Comparison of ENCODE assay signal across 16 cellular contexts in genomic region chr19:3272952-3273351, GRCh38. TPM values are rescaled to one million over a fixed set of nuclear protein-coding genes. Genes with fewer than 3 reads are reported as not detected.
DNase-seq lines count a peak whose midpoint lies in the region; ATAC-seq and TF ChIP-seq lines count a peak whose summit lies in the region.
"Had no signal": no experiment of that assay in that cellular context is flagged by ENCODE, and none has a peak within 500 bp of the region (broad histone marks: within the 10 kb centered on the region; RNA-seq: fewer than 3 reads in every experiment).

No MANE protein-coding gene starts in this region.

- peaks cover 4% of the 10 kb centered on the region; the same call in 1 of the 2 replicates for H4K20me1 ChIP-seq in GM23338 (replicated peaks; ENCODE audit: insufficient read depth)
- H4K20me1 ChIP-seq in neural cell (ENCODE audit: insufficient read depth), result no peaks in the 10 kb centered on the region

- H3K9me3 ChIP-seq in neural cell (ENCODE audit: low read length), result no peaks in the 10 kb centered on the region

- H2AFZ ChIP-seq in GM23338 (no peak overlapping the region), neural cell (ENCODE audit: low read depth, low read length) (no peak overlapping the region)

- TF ChIP-seq CTCF in GM23338 (conservative IDR thresholded peaks at IDR 0.05; ENCODE audit: low read depth in 2 of 2) (no peak), WTC11 (IDR thresholded peaks at IDR 0.05) (no peak), neural cell (IDR thresholded peaks at IDR 0.05; ENCODE audit: poor library complexity, severe bottlenecking) (no peak)

- peaks cover 13% of the 10 kb centered on the region for H3K27me3 ChIP-seq in GM23338 (ENCODE audit: insufficient read depth)
- H3K27me3 ChIP-seq in neural cell (ENCODE audit: insufficient read depth, low read depth, low read length), result no peaks in the 10 kb centered on the region

- no peaks in the 10 kb centered on the region for H3K79me2 ChIP-seq in GM23338 (replicated peaks; ENCODE audit: insufficient read depth)
- H3K79me2 ChIP-seq in neural cell (replicated peaks; ENCODE audit: insufficient read depth, low read length), result peaks cover 50% of the 10 kb centered on the region

- POLR2A ChIA-PET in WTC11 (lab: Charles Lee), result no interaction called here

- H3K4me1 Mint-ChIP-seq in GM23338, result peaks cover 12% of the 10 kb centered on the region
- H3K4me1 Mint-ChIP-seq in WTC11, result peaks cover 16% of the 10 kb centered on the region

- H3K4me3 Mint-ChIP-seq in GM23338, result no peak overlapping the region
- H3K4me3 Mint-ChIP-seq in WTC11, result no peak overlapping the region
- H3K4me3 Mint-ChIP-seq: CD4-positive, CD25-positive, alpha-beta regulatory T cell; CD8-positive, alpha-beta T cell had no signal

- peaks cover 17% of the 10 kb centered on the region for H3K4me1 ChIP-seq in GM23338 (ENCODE audit: insufficient read depth)
- H3K4me1 ChIP-seq: Caco-2 had no signal

- H3K27ac ChIP-seq in GM23338 (ENCODE audit: low read depth) (no peak overlapping the region), neural cell (ENCODE audit: low read length) (peak overlapping the region; percentile 95)
- H3K27ac ChIP-seq: C4-2B had no signal

- H3K4me2 ChIP-seq in GM23338 (no peak overlapping the region), neural cell (ENCODE audit: low read length) (no peak overlapping the region)

- peak overlapping the region; percentile 78 for H3K9ac ChIP-seq in neural cell (ENCODE audit: low read length)

- ATAC-seq in GM23338, result no peak
- ATAC-seq in WTC11, result no peak
- ATAC-seq: CD8-positive, alpha-beta T cell had no signal

- peaks cover 10% of the 10 kb centered on the region for H3K27me3 Mint-ChIP-seq in GM23338 (ENCODE audit: insufficient read depth, low read depth, poor library complexity)
- peaks cover 56% of the 10 kb centered on the region for H3K27me3 Mint-ChIP-seq in WTC11 (ENCODE audit: low read depth)

- H3K9me2 ChIP-seq in GM23338 (ENCODE audit: insufficient read depth) (no peaks in the 10 kb centered on the region), neural cell (ENCODE audit: insufficient read depth, low read length) (no peaks in the 10 kb centered on the region)

- TF ChIP-seq EP300 in neural cell (conservative IDR thresholded peaks at IDR 0.05; ENCODE audit: poor library complexity, severe bottlenecking), result no peak

- no peak for DNase-seq in GM23338 (ENCODE audit: low spot score)
- DNase-seq in WTC11 (ENCODE audit: low spot score), result no peak
- no peak for DNase-seq in midbrain (lab: John Stamatoyannopoulos, UW)
- no peak for DNase-seq in germinal center (ENCODE audit: low spot score)
- no peak for DNase-seq in NCI-H1048 (lab: John Stamatoyannopoulos, UW)
- DNase-seq: Caco-2; CD4-positive, CD25-positive, alpha-beta regulatory T cell; CD8-positive, alpha-beta T cell; DMS153; DND-41; GOT3; H7; HCEC 1CT had no signal

- H3K27ac Mint-ChIP-seq in GM23338, result no peak overlapping the region
- no peak overlapping the region for H3K27ac Mint-ChIP-seq in WTC11
- H3K27ac Mint-ChIP-seq: CD8-positive, alpha-beta T cell had no signal

- H3K9me3 Mint-ChIP-seq in GM23338 (peaks cover 18% of the 10 kb centered on the region; the same call in 2 of the 3 replicates), WTC11 (peaks cover 4% of the 10 kb centered on the region; the same call in 1 of the 2 replicates)
- H3K9me3 Mint-ChIP-seq: CD8-positive, alpha-beta T cell had no signal

- H3K36me3 Mint-ChIP-seq in GM23338 (ENCODE audit: low read depth), result peaks cover 6% of the 10 kb centered on the region; the same call in 2 of the 3 replicates
- no peaks in the 10 kb centered on the region for H3K36me3 Mint-ChIP-seq in WTC11
- H3K36me3 Mint-ChIP-seq: CD4-positive, CD25-positive, alpha-beta regulatory T cell; CD8-positive, alpha-beta T cell had no signal

- H3F3A ChIP-seq in GM23338 (replicated peaks; ENCODE audit: low read depth), result 0 out of 2 replicates have a peak, but pooled peaks cover 5% of the 10 kb centered on the region
- H3F3A ChIP-seq in neural cell (ENCODE audit: insufficient read depth, low read length, poor library complexity, severe bottlenecking), result no peaks in the 10 kb centered on the region

- no peak overlapping the region for H3K4me3 ChIP-seq in GM23338
- H3K4me3 ChIP-seq in neural cell (ENCODE audit: low read length), result peak overlapping the region; percentile 68

- H3K36me3 ChIP-seq in GM23338 (ENCODE audit: insufficient read depth) (no peaks in the 10 kb centered on the region), neural cell (ENCODE audit: insufficient read depth, low read length) (no peaks in the 10 kb centered on the region)

- CTCF ChIA-PET in WTC11 (lab: Charles Lee), result interaction anchor here (1.6 kb wide), 1 partner anchor 49 kb away, joined by 3 read pairs; no protein-coding TSS in a partner anchor

- no peak for TF ChIP-seq RAD21 in neural cell (conservative IDR thresholded peaks at IDR 0.05)

TF ChIP-seq in GM23338, 12 proteins besides CTCF, POLR2A, EP300 and RAD21:
- TF ChIP-seq ZNF331 (CRISPR knock-in tag; IDR thresholded peaks at IDR 0.05; ENCODE audit: low read depth) (peak; percentile 94), POLR2AphosphoS5 (IDR thresholded peaks at IDR 0.05; ENCODE audit: low read depth) (no peak)

TF ChIP-seq in WTC11, 78 proteins besides CTCF, POLR2A, EP300 and RAD21:
- TF ChIP-seq RELA (CRISPR knock-in tag; IDR thresholded peaks at IDR 0.05; ENCODE audit: borderline replicate concordance) (no peak), GTF2I (CRISPR knock-in tag; conservative IDR thresholded peaks at IDR 0.05) (0 out of 2 replicates have a peak, but pooled peaks have one; percentile 46)
TF ChIP-seq in WTC11: peak in this region for 1.

TF ChIP-seq in neural cell, 6 proteins besides CTCF, POLR2A, EP300 and RAD21:
- no peak for TF ChIP-seq MXI1 (conservative IDR thresholded peaks at IDR 0.05; ENCODE audit: poor library complexity, severe bottlenecking)
- no peak for TF ChIP-seq POLR2AphosphoS5 (IDR thresholded peaks at IDR 0.05)
- no peak for TF ChIP-seq EZH2 (IDR thresholded peaks at IDR 0.05; ENCODE audit: borderline replicate concordance, insufficient read depth, low read length, poor library complexity, severe bottlenecking)
- TF ChIP-seq REST (IDR thresholded peaks at IDR 0.05; ENCODE audit: borderline replicate concordance), result no peak
- TF ChIP-seq SMC3 (conservative IDR thresholded peaks at IDR 0.05; ENCODE audit: poor library complexity), result no peak
- TF ChIP-seq TAF1 (IDR thresholded peaks at IDR 0.05; ENCODE audit: low read depth), result no peak

RNA-seq across cellular contexts. Expression of gene CELF5, which starts 48.5 kb away (rescaled TPM):
- 6.8 and 10.6 TPM in 2 replicates for total RNA-seq in GM23338 (2014; rRNA removed; shearing (Covaris generic))
- polyA plus RNA-seq in GM23338 (2016; fragmentation: Nextera tagmentation; extraction: Ambion mirVana) (5.6 TPM in 2 replicates), neural cell (130 and 147 TPM in 2 replicates)
- 7.7 to 10.6 TPM (median 9.0 TPM) in 3 replicates for total RNA-seq in WTC11 (2021)
- 103 and 118 TPM in 2 replicates for polyA minus RNA-seq in neural cell
- total RNA-seq: A172 had no signal
- polyA plus RNA-seq: CD4-positive, CD25-positive, alpha-beta regulatory T cell had no signal
